20 cellular contexts compared by ENCODE assay signal in genomic region chr6:117552618-117553017, GRCh38. TPM values are rescaled to one million over a fixed set of nuclear protein-coding genes. Genes with fewer than 3 reads are reported as not detected.
A peak's percentile ranks its signal among the peaks of the same experiment; 100 is the strongest.
DNase-seq lines count a peak whose midpoint lies in the region; ATAC-seq and TF ChIP-seq lines count a peak whose summit lies in the region.
"Had no signal": no experiment of that assay in that cellular context is flagged by ENCODE, and none has a peak within 500 bp of the region (broad histone marks: within the 10 kb centered on the region; RNA-seq: fewer than 3 reads in every experiment).

No MANE protein-coding gene starts in this region.

- no peak overlapping the region for H3K4me3 ChIP-seq in BLaER1 treated with 17β-estradiol and CSF1 and Interleukin-3, amounts not matched to agents 10 nM and 100 nM
- no peak overlapping the region for H3K4me3 ChIP-seq in IMR-90 (ENCODE audit: insufficient read depth, low read depth, low read length)
- H3K4me3 ChIP-seq in mesodermal cell (ENCODE audit: extremely low read depth, insufficient read depth, low read length, poor library complexity, severe bottlenecking), result no peak overlapping the region
- H3K4me3 ChIP-seq in body of pancreas, result no peak overlapping the region
- H3K4me3 ChIP-seq: SK-N-MC had no signal

- no peak overlapping the region for H3K23ac ChIP-seq in IMR-90 (ENCODE audit: low read depth, low read length)

- peaks cover 7% of the 10 kb centered on the region for H3K9me1 ChIP-seq in IMR-90 (ENCODE audit: insufficient read depth, low read length)

- H3K27me3 ChIP-seq in BLaER1 treated with 17β-estradiol and CSF1 and Interleukin-3, amounts not matched to agents 10 nM and 100 nM, result peaks cover 0 to 8% (median 2%) of the 10 kb centered on the region in 11 experiments; a peak in 6 of 22 replicates
- H3K27me3 ChIP-seq in IMR-90 (ENCODE audit: control insufficient read depth, insufficient read depth, low read length) (no peaks in the 10 kb centered on the region), body of pancreas (no peaks in the 10 kb centered on the region)

- CTCF ChIA-PET in IMR-90 (lab: Yijun Ruan, JAX), result no interaction called here
- CTCF ChIA-PET in RWPE1 (lab: Yijun Ruan, JAX), result interaction anchor here (0.6 kb wide), 1 partner anchor 43 kb away, joined by 3 read pairs; no protein-coding TSS in a partner anchor

- no peak overlapping the region for H4K5ac ChIP-seq in IMR-90 (ENCODE audit: low read depth, low read length)

- peak overlapping the region; percentile 3 for H2BK5ac ChIP-seq in IMR-90 (ENCODE audit: low read depth, low read length, poor library complexity, severe bottlenecking)

- H3K18ac ChIP-seq in IMR-90 (ENCODE audit: low read depth, low read length), result no peak overlapping the region

- H3K56ac ChIP-seq in IMR-90 (ENCODE audit: extremely low read depth, insufficient read depth, low read length), result no peak overlapping the region

- H3K4ac ChIP-seq in IMR-90 (ENCODE audit: low read depth, low read length), result no peak overlapping the region

- H3K14ac ChIP-seq in IMR-90 (replicated peaks; ENCODE audit: low read depth, low read length), result no peak overlapping the region

- peaks cover 23 to 43% (median 30%) of the 10 kb centered on the region in 10 experiments for H3K4me1 ChIP-seq in BLaER1 treated with 17β-estradiol and CSF1 and Interleukin-3, amounts not matched to agents 10 nM and 100 nM
- H3K4me1 ChIP-seq in IMR-90 (ENCODE audit: control insufficient read depth, insufficient read depth, low read length), result peaks cover 20% of the 10 kb centered on the region
- H3K4me1 ChIP-seq in mesodermal cell (ENCODE audit: control insufficient read depth, insufficient read depth, low read length, poor library complexity, severe bottlenecking), result peaks cover 65% of the 10 kb centered on the region
- H3K4me1 ChIP-seq in body of pancreas, result no peaks in the 10 kb centered on the region

- WGBS in IMR-90 (ENCODE audit: extremely low coverage in 2 of 2, insufficient read length in 1 of 2), 2 experiments, result 78% methylated on average over 2 of the region's 2 CpGs; no CpG with 5 or more reads in 1 of the 2 experiments
- WGBS in mesodermal cell (ENCODE audit: insufficient coverage in 2 of 2), 2 experiments, result 61 to 73% methylated on average over 2 of the region's 2 CpGs
- WGBS in body of pancreas, 2 donors, result 79 to 86% methylated on average over 2 of the region's 2 CpGs

- no peaks in the 10 kb centered on the region for H4K20me1 ChIP-seq in BLaER1 treated with 17β-estradiol and CSF1 and Interleukin-3, amounts not matched to agents 10 nM and 100 nM
- peaks cover 4% of the 10 kb centered on the region; the same call in 1 of the 2 replicates for H4K20me1 ChIP-seq in IMR-90 (ENCODE audit: insufficient read depth, low read length)

- TF ChIP-seq CTCF in IMR-90 (conservative IDR thresholded peaks at IDR 0.05; ENCODE audit: low read depth, low read length) (no peak), RWPE1 (conservative IDR thresholded peaks at IDR 0.05; ENCODE audit: low read depth) (no peak), body of pancreas (IDR thresholded peaks at IDR 0.05) (no peak)

- BruUV-seq in IMR-90 (replicated peaks; lab: Mats Ljungman, UMichigan), result no TSS peak

- H3K9me3 ChIP-seq in BLaER1 treated with 17β-estradiol and CSF1 and Interleukin-3, amounts not matched to agents 10 nM and 100 nM (replicated peaks in 1 of 11), result peaks cover 0 to 7% (median 5%) of the 10 kb centered on the region in 11 experiments; a peak in 12 of 22 replicates
- H3K9me3 ChIP-seq in IMR-90 (ENCODE audit: control insufficient read depth, insufficient read depth, low read length) (no peaks in the 10 kb centered on the region), mesodermal cell (ENCODE audit: control insufficient read depth, low read length) (no peaks in the 10 kb centered on the region), body of pancreas (no peaks in the 10 kb centered on the region)

- POLR2A ChIA-PET in IMR-90 (lab: Charles Lee; ENCODE audit: unreplicated experiment), result no interaction called here
- POLR2A ChIA-PET in RWPE1 (lab: Yijun Ruan, JAX; ENCODE audit: low non-redundant PET), result no interaction called here

- DNase-seq in IMR-90 (peak; percentile 44), amniotic epithelial cell (ENCODE audit: low read depth) (peak; percentile 85), NCI-H748 treated with DMSO at 0.1 percent for 48 hours (lab: John Stamatoyannopoulos, UW) (no peak), RWPE1 (ENCODE audit: low spot score) (no peak), body of pancreas (no peak)
- no peak for DNase-seq in stimulated activated CD4-positive, alpha-beta T cell treated with anti-CD3 and anti-CD28 coated beads, Interleukin-15, amount 100 ng/mL, for 24 hours
- DNase-seq: ACHN; AML-193; CD4-positive, alpha-beta T cell; Kasumi-1; NCI-H1105 treated with DMSO at 0.1 percent for 48 hours; NCI-H187 treated with DMSO at 0.1 percent for 48 hours; NCI-H446; NCI-H69; PC-3; Right ventricle myocardium superior; T-helper 1 cell had no signal

- ATAC-seq in IMR-90 (ENCODE audit: low read depth) (no peak), body of pancreas (no peak)
- ATAC-seq: PC-3 had no signal

- no peak overlapping the region for H2AK9ac ChIP-seq in IMR-90 (replicated peaks; ENCODE audit: low read depth, low read length, poor library complexity)

- no peak overlapping the region; the same call in 1 of the 2 replicates for H2BK20ac ChIP-seq in IMR-90 (ENCODE audit: low read depth, low read length)

- no peak overlapping the region for H4K91ac ChIP-seq in IMR-90 (ENCODE audit: insufficient read depth, low read depth, low read length)

- H3K4me2 ChIP-seq in BLaER1 treated with 17β-estradiol and CSF1 and Interleukin-3, amounts not matched to agents 10 nM and 100 nM, result peak overlapping the region in 10 of 11 experiments; percentile 13 to 59 (median 46); a peak in 17 of 22 replicates
- H3K4me2 ChIP-seq in IMR-90 (ENCODE audit: low read depth, low read length), result no peak overlapping the region

- no peak overlapping the region; a peak in 1 of 4 replicates for H4K8ac ChIP-seq in IMR-90 (ENCODE audit: low read depth in 2 of 2, low read length in 2 of 2)

- in situ Hi-C loops in IMR-90 (cut with MboI; ENCODE audit: low sequenced_read_pairs), result loop anchor here (5.0 kb wide), 1 partner anchor 105 kb away; no protein-coding TSS in a partner anchor

- H2AK5ac ChIP-seq in IMR-90 (ENCODE audit: low read depth, low read length), result no peak overlapping the region

- no peak overlapping the region for H3K9ac ChIP-seq in BLaER1 treated with 17β-estradiol and CSF1 and Interleukin-3, amounts not matched to agents 10 nM and 100 nM
- H3K9ac ChIP-seq in IMR-90 (ENCODE audit: low read depth, low read length), result no peak overlapping the region

- no peak overlapping the region for H2BK120ac ChIP-seq in IMR-90 (ENCODE audit: low read depth, low read length)

- H3K79me1 ChIP-seq in IMR-90 (ENCODE audit: low read depth in 1 of 2, low read length in 2 of 2), result peaks cover 0 to 24% of the 10 kb centered on the region in 2 experiments; a peak in 2 of 4 replicates

- TF ChIP-seq POLR2A in IMR-90 (IDR thresholded peaks at IDR 0.05; ENCODE audit: low read depth, low read length) (no peak), body of pancreas (IDR thresholded peaks at IDR 0.05) (no peak)

- intact Hi-C loops in IMR-90 (cut with micrococcal nuclease), result no loop called here
- intact Hi-C loops in body of pancreas (cut with DNase I), result loop anchor here (5.0 kb wide), 1 partner anchor 100 kb away; no protein-coding TSS in a partner anchor

- TF ChIP-seq RAD21 in IMR-90 (IDR thresholded peaks at IDR 0.05; ENCODE audit: low read length), result no peak

- H3K36me3 ChIP-seq in BLaER1 treated with 17β-estradiol and CSF1 and Interleukin-3, amounts not matched to agents 10 nM and 100 nM, result no peaks in the 10 kb centered on the region
- H3K36me3 ChIP-seq in IMR-90 (ENCODE audit: control insufficient read depth, insufficient read depth, low read length), result no peaks in the 10 kb centered on the region; the same call in none of the 2 replicates
- H3K36me3 ChIP-seq in mesodermal cell (ENCODE audit: control insufficient read depth, insufficient read depth, low read length), result peaks cover 26% of the 10 kb centered on the region
- no peaks in the 10 kb centered on the region for H3K36me3 ChIP-seq in body of pancreas (replicated peaks in 1 of 2; ENCODE audit: insufficient read depth in 1 of 2, low read depth in 2 of 2)

- no peak overlapping the region for H2AFZ ChIP-seq in IMR-90 (replicated peaks; ENCODE audit: low read length, poor library complexity)

- no peak overlapping the region for H2BK15ac ChIP-seq in IMR-90 (ENCODE audit: low read depth, low read length)

- dilution Hi-C loops in IMR-90 (cut with HindIII; ENCODE audit: low sequenced_read_pairs, unreplicated experiment), result no loop called here

- no peak overlapping the region for H3K27ac ChIP-seq in BLaER1 treated with 17β-estradiol and CSF1 and Interleukin-3, amounts not matched to agents 10 nM and 100 nM
- H3K27ac ChIP-seq in IMR-90 (ENCODE audit: insufficient read depth, low read length), result no peak overlapping the region
- H3K27ac ChIP-seq in mesodermal cell (ENCODE audit: low read depth, low read length, severe bottlenecking), result peak overlapping the region; percentile 75
- no peak overlapping the region for H3K27ac ChIP-seq in RWPE1
- H3K27ac ChIP-seq in body of pancreas, result no peak overlapping the region
- H3K27ac ChIP-seq: SK-N-MC had no signal

TF ChIP-seq in IMR-90, 13 proteins besides CTCF, POLR2A, EP300 and RAD21 (continues in another document):
- TF ChIP-seq BHLHE40 (IDR thresholded peaks at IDR 0.05; ENCODE audit: low read depth, low read length) (no peak), MAFK (IDR thresholded peaks at IDR 0.05; ENCODE audit: low read depth, low read length) (no peak), CEBPB (IDR thresholded peaks at IDR 0.05; ENCODE audit: low read depth, low read length) (no peak), NFE2L2 (IDR thresholded peaks at IDR 0.05; ENCODE audit: low read depth, low read length) (no peak), MAZ (IDR thresholded peaks at IDR 0.05; ENCODE audit: borderline replicate concordance, low read depth, low read length) (no peak), MXI1 (IDR thresholded peaks at IDR 0.05; ENCODE audit: borderline replicate concordance, low read depth, low read length) (no peak), CHD1 (IDR thresholded peaks at IDR 0.05; ENCODE audit: low read depth, low read length) (no peak), SMC3 (IDR thresholded peaks at IDR 0.05; ENCODE audit: low read depth, low read length) (no peak)

RNA-seq across cellular contexts. Expression of gene GOPC, which starts 49.7 kb away (rescaled TPM):
- total RNA-seq in IMR-90 (2012; rRNA removed) (23.8 and 50.3 TPM in 2 replicates), body of pancreas (10 to 100 TPM in 1 of 2 donors, 1 to 10 TPM in 1; 7.9 to 16.6 TPM)
- polyA plus RNA-seq in IMR-90 (2012; rRNA removed), result 18.6 and 23.4 TPM in 2 replicates
- polyA plus RNA-seq in IMR-90 (2012; cell fraction: cytosol; rRNA removed), result 5.3 and 7.8 TPM in 2 replicates
- 7.5 and 42.5 TPM in 2 replicates for polyA plus RNA-seq in IMR-90 (2012; cell fraction: nucleus; rRNA removed; ENCODE audit: low replicate concordance)
- 28.1 TPM for polyA plus RNA-seq in mesodermal cell (2013, experiment 1 of 2)
- 29.4 TPM for polyA plus RNA-seq in mesodermal cell (2013, experiment 2 of 2)

Comparison
In these comparisons a context has a peak if more than half of its experiments do, and no peak if none do; other contexts are left out.
1. DNase-seq: peak in IMR-90 (single experiment) and amniotic epithelial cell (single experiment); none in NCI-H748 treated with DMSO at 0.1 percent for 48 hours (single experiment), stimulated activated CD4-positive, alpha-beta T cell treated with anti-CD3 and anti-CD28 coated beads, Interleukin-15, amount 100 ng/mL, for 24 hours (single experiment), RWPE1 (single experiment) and body of pancreas (0 of 4).